Comparison of ENCODE assay signal across 21 cellular contexts in the genomic region with DNA sequence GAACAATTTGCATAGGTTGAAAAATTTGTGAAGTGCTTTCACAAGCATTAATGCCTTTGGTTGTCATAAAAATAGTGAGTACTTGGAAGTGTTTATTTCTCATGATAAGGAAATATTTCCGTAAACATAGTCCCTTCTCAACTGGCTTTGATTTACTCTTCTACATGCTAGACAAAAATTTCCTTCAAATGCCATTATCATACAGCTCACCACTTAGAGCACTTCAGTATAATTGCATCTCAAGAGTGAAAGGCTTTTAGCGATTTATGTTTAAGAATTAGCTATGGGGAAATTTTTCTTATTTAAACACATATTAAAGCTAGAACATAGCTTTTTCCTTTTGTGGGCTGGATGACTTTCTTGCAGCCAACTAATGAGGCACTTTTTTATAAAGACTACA.
"Had no signal": no experiment of that assay in that cellular context is flagged by ENCODE, and none has a peak within 500 bp of the region (broad histone marks: within the 10 kb centered on the region; RNA-seq: fewer than 3 reads in every experiment).

No MANE protein-coding gene starts in this region.

- H3K4me2 ChIP-seq: neural progenitor cell had no signal

- H3K27me3 ChIP-seq: breast epithelium, dorsolateral prefrontal cortex, esophagus squamous epithelium, gastrocnemius medialis, neural progenitor cell, right lobe of liver, transverse colon had no signal

- H3K9ac ChIP-seq: neural progenitor cell had no signal

- H3K27ac ChIP-seq: breast epithelium, dorsolateral prefrontal cortex, esophagus squamous epithelium, gastrocnemius medialis, neural progenitor cell, right lobe of liver, skin epidermis, transverse colon had no signal

- H3K4me3 ChIP-seq: breast epithelium, dorsolateral prefrontal cortex, esophagus squamous epithelium, gastrocnemius medialis, neural progenitor cell, right lobe of liver, skin epidermis, transverse colon had no signal

- DNase-seq: activated B cell treated with CpG ODN at 0.5 μM for 24 hours; activated CD4-positive, alpha-beta T cell treated with anti-CD3 and anti-CD28 coated beads for 4 hours; activated CD4-positive, alpha-beta T cell treated with anti-CD3 and anti-CD28 coated beads, Interleukin-2, amount 50 U/mL, for 48 hours; activated CD8-positive, alpha-beta memory T cell treated with anti-CD3 and anti-CD28 coated beads, Interleukin-2, amount 50 U/mL, for 48 hours; activated naive CD4-positive, alpha-beta T cell treated with Interleukin-2 at 50 U/mL for 16 hours; activated naive CD8-positive, alpha-beta T cell treated with anti-CD3 and anti-CD28 coated beads for 36 hours; activated T-cell treated with anti-CD3 and anti-CD28 coated beads, Interleukin-2, amount 50 U/mL, for 4 hours; dorsolateral prefrontal cortex; esophagus squamous epithelium; gastrocnemius medialis; head of caudate nucleus; naive B cell; posterior cingulate gyrus; right lobe of liver; stimulated activated CD4-positive, alpha-beta T cell treated with anti-CD3 and anti-CD28 coated beads, Interleukin-2, amount 100 ng/mL, for 24 hours; T1000; transverse colon had no signal

- ATAC-seq: activated T-cell treated with anti-CD3 and anti-CD28 coated beads, Interleukin-2, amount 50 U/mL, for 4 hours; gastrocnemius medialis; right lobe of liver; stimulated activated memory B cell treated with anti-CD40 and anti-IgM and Interleukin-4, amounts not matched to agents 10 μg/mL and 1 μg/mL and 100 μg/mL, for 72 hours had no signal

- H2AFZ ChIP-seq: neural progenitor cell had no signal

- H3K4me1 ChIP-seq: breast epithelium, gastrocnemius medialis, right lobe of liver, transverse colon had no signal

- H3K9me3 ChIP-seq: breast epithelium, esophagus squamous epithelium, gastrocnemius medialis, right lobe of liver, transverse colon had no signal

- H3K36me3 ChIP-seq: breast epithelium, esophagus squamous epithelium, gastrocnemius medialis, neural progenitor cell, right lobe of liver, transverse colon had no signal
